Comparison of ENCODE assay signal across 8 cellular contexts in genomic region chr6:137641474-137642077, GRCh38.
A peak's percentile ranks its signal among the peaks of the same experiment; 100 is the strongest.
DNase-seq lines count a peak whose midpoint lies in the region; ATAC-seq, FAIRE-seq and TF ChIP-seq lines count a peak whose summit lies in the region.

No MANE protein-coding gene starts in this region.

- H3K4me1 Mint-ChIP-seq in immature natural killer cell = peaks cover 0 to 6% of the 10 kb centered on the region in 2 donors

- no peaks in the 10 kb centered on the region for H3K9me3 Mint-ChIP-seq in immature natural killer cell

- TF ChIP-seq POLR2A in body of pancreas (IDR thresholded peaks at IDR 0.05) = no peak

- H3K36me3 ChIP-seq in DOHH2 (ENCODE audit: control insufficient read depth, low read length) = no peaks in the 10 kb centered on the region
- no peaks in the 10 kb centered on the region for H3K36me3 ChIP-seq in body of pancreas (replicated peaks in 1 of 2; ENCODE audit: insufficient read depth in 1 of 2, low read depth in 2 of 2)

- no peak overlapping the region for H3K4me2 ChIP-seq in DOHH2 (ENCODE audit: low read length)

- H3K79me2 ChIP-seq in DOHH2 (ENCODE audit: control insufficient read depth, low read length) = no peaks in the 10 kb centered on the region

- H3K27me3 ChIP-seq in DOHH2 (ENCODE audit: control insufficient read depth, low read length) (no peaks in the 10 kb centered on the region), body of pancreas (no peaks in the 10 kb centered on the region)

- intact Hi-C loops in body of pancreas (cut with DNase I) = no loop called here

- H4K20me1 ChIP-seq in DOHH2 (ENCODE audit: control insufficient read depth, insufficient read depth, low read depth, low read length) = no peaks in the 10 kb centered on the region

- peaks cover 0 to 7% (median 2%) of the 10 kb centered on the region in 3 donors for H3K27me3 Mint-ChIP-seq in immature natural killer cell (ENCODE audit: low read depth in 3 of 3)

- peak; percentile 96 for FAIRE-seq in TTC549 (lab: Jason Lieb, UNC)

- no peak overlapping the region for H3K27ac ChIP-seq in DOHH2 (ENCODE audit: low read depth, low read length)
- H3K27ac ChIP-seq in body of pancreas = no peak overlapping the region

- no peaks in the 10 kb centered on the region; the same call in 1 of the 2 replicates for H3K9me3 ChIP-seq in DOHH2 (ENCODE audit: control insufficient read depth, insufficient read depth, low read length)
- no peaks in the 10 kb centered on the region for H3K9me3 ChIP-seq in body of pancreas

- no peaks in the 10 kb centered on the region for H3K4me1 ChIP-seq in DOHH2 (ENCODE audit: control insufficient read depth, low read length)
- H3K4me1 ChIP-seq in body of pancreas = peaks cover 11% of the 10 kb centered on the region

- 3 to 8% methylated on average over 6 of the region's 6 CpGs for WGBS in body of pancreas, 2 donors

- DNase-seq in NCI-H187 (lab: John Stamatoyannopoulos, UW) (peak; percentile 3 to 66), body of pancreas (peak; percentile 75 to 83 (median 78)), immature natural killer cell (peak; percentile 51 to 63 (median 53))
- DNase-seq in stimulated activated CD4-positive, alpha-beta T cell treated with anti-CD3 and anti-CD28 coated beads, Interleukin-15, amount 100 ng/mL, for 48 hours (ENCODE audit: low read depth in 2 of 2) = peak; percentile 17 to 44

- H3K9me2 ChIP-seq in DOHH2 (replicated peaks; ENCODE audit: control insufficient read depth, low read length) = no peaks in the 10 kb centered on the region

- H3K4me3 ChIP-seq in DOHH2 (ENCODE audit: low read length) = no peak overlapping the region
- H3K4me3 ChIP-seq in body of pancreas = no peak overlapping the region

- no peak overlapping the region for H3K27ac Mint-ChIP-seq in immature natural killer cell

- no peaks in the 10 kb centered on the region for H3K36me3 Mint-ChIP-seq in immature natural killer cell

- peak; percentile 67 for TF ChIP-seq CTCF in DOHH2 (IDR thresholded peaks at IDR 0.05; ENCODE audit: low read depth, low read length, poor library complexity, severe bottlenecking)
- TF ChIP-seq CTCF in body of pancreas (IDR thresholded peaks at IDR 0.05) = peak; percentile 8 to 83 (median 79)

- ATAC-seq in HG02588 (IDR thresholded peaks at IDR 0.05; ENCODE audit: unreplicated experiment) = peak; percentile 48
- peak; percentile 90 for ATAC-seq in body of pancreas
- ATAC-seq in HG03565 (IDR thresholded peaks at IDR 0.05; ENCODE audit: unreplicated experiment) = no peak

- no peak overlapping the region for H3K4me3 Mint-ChIP-seq in immature natural killer cell

- no peaks in the 10 kb centered on the region for H3F3A ChIP-seq in DOHH2 (ENCODE audit: control insufficient read depth, insufficient read depth)
